In the genomic region with DNA sequence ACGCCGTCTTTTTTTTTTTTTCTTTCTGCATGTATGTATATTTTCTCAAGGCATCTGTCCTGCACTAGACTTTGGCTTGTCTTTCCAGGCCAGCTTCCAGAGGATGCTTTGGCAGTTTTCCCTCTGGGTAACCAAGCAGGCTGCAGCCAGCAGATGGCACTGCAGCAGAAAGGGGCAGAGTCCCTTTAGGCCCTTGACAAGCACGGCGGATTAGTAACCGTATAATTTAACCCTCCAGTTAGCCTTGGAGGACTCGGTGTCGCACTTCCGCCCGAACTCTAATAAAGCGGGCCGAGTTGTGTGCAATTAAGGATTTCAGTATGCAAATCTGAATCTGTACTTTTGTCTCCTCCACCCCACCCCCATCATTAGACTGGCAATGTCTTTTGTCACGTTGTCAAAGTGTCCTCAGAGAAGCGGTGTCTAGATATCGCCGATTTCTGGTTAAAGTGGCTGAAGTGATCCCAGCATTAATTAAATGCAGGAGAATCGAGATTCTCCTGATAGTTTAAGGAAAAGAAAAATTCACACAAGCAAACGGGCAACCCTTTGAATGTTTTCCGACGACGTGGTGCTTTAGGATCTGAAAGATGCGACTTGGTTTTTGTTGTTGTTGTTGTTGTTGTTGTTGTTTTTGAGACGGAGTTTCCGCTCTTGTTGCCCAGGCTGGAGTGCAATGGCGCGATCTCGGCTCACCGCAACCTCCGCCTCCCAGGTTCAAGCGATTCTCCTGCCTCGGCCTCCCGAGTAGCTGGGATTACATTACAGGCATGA, we compare ENCODE assay signal across 1 cellular context.
TF ChIP-seq lines count a peak whose summit lies in the region.

No MANE protein-coding gene starts in this region.

TF ChIP-seq in IMR-90, 13 proteins besides CTCF, POLR2A, EP300 and RAD21:
- TF ChIP-seq, protein P1, sequence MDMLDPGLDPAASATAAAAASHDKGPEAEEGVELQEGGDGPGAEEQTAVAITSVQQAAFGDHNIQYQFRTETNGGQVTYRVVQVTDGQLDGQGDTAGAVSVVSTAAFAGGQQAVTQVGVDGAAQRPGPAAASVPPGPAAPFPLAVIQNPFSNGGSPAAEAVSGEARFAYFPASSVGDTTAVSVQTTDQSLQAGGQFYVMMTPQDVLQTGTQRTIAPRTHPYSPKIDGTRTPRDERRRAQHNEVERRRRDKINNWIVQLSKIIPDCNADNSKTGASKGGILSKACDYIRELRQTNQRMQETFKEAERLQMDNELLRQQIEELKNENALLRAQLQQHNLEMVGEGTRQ (IDR thresholded peaks at IDR 0.05; ENCODE audit: low read depth, low read length), result no peak
- no peak for TF ChIP-seq FOS (IDR thresholded peaks at IDR 0.05; ENCODE audit: low read depth, low read length)
- no peak for TF ChIP-seq RCOR1 (IDR thresholded peaks at IDR 0.05; ENCODE audit: insufficient replicate concordance, low read length)
- TF ChIP-seq CHD1 (IDR thresholded peaks at IDR 0.05; ENCODE audit: low read depth, low read length), result no peak
- no peak for TF ChIP-seq ELK1 (IDR thresholded peaks at IDR 0.05; ENCODE audit: borderline replicate concordance, low read depth, low read length)
- TF ChIP-seq MAZ (IDR thresholded peaks at IDR 0.05; ENCODE audit: borderline replicate concordance, low read depth, low read length), result no peak
- no peak for TF ChIP-seq MAFK (IDR thresholded peaks at IDR 0.05; ENCODE audit: low read depth, low read length)
- peak; percentile 38 for TF ChIP-seq SMC3 (IDR thresholded peaks at IDR 0.05; ENCODE audit: low read depth, low read length)
